In genomic region chr17:75270218-75270965, GRCh38 we compare ENCODE assay signal across 1 cellular context.
TF ChIP-seq lines count a peak whose summit lies in the region.

No MANE protein-coding gene starts in this region.

TF ChIP-seq in HepG2, 621 proteins besides CTCF, POLR2A, EP300 and RAD21 (continued from another document and continues in another):
- TF ChIP-seq HNRNPH1 (optimal IDR thresholded peaks at IDR 0.05; ENCODE audit: low read depth, low read length), result no peak
- peak; percentile 91 for TF ChIP-seq SAP130 (CRISPR knock-in tag; IDR thresholded peaks at IDR 0.05; ENCODE audit: low read depth)
- peak; percentile 36; the same call in 1 of the 2 replicates for TF ChIP-seq ZNF550 (CRISPR knock-in tag; IDR thresholded peaks at IDR 0.05; ENCODE audit: borderline replicate concordance)
- TF ChIP-seq E2F2 (CRISPR knock-in tag; IDR thresholded peaks at IDR 0.05; ENCODE audit: borderline replicate concordance), result no peak
- no peak for TF ChIP-seq YEATS2 (CRISPR knock-in tag; IDR thresholded peaks at IDR 0.05; ENCODE audit: borderline replicate concordance)
- no peak for TF ChIP-seq CREB1 (IDR thresholded peaks at IDR 0.05)
- TF ChIP-seq CREB1 (CRISPR knock-in tag; IDR thresholded peaks at IDR 0.05), result no peak; the same call in 1 of the 2 replicates
- peak; percentile 82 for TF ChIP-seq ZNF772 (CRISPR knock-in tag; IDR thresholded peaks at IDR 0.05)
- TF ChIP-seq ZNF225 (CRISPR knock-in tag; IDR thresholded peaks at IDR 0.05), result peak; percentile 69; the same call in 1 of the 2 replicates
- TF ChIP-seq ATF2 (CRISPR knock-in tag; IDR thresholded peaks at IDR 0.05), result peak; percentile 56; the same call in 1 of the 2 replicates
- TF ChIP-seq KLF9 (CRISPR knock-in tag; IDR thresholded peaks at IDR 0.05; ENCODE audit: low read depth), result no peak
- peak; percentile 23; the same call in 1 of the 2 replicates for TF ChIP-seq ZBTB7A (CRISPR knock-in tag; IDR thresholded peaks at IDR 0.05)
- peak; percentile 62; the same call in 1 of the 2 replicates for TF ChIP-seq ZNF235 (CRISPR knock-in tag; IDR thresholded peaks at IDR 0.05; ENCODE audit: borderline replicate concordance)
- TF ChIP-seq TCF12 (IDR thresholded peaks at IDR 0.05), result no peak
- peak; percentile 23; the same call in 1 of the 2 replicates for TF ChIP-seq TCF12 (CRISPR knock-in tag; IDR thresholded peaks at IDR 0.05)
- TF ChIP-seq ZNF567 (CRISPR knock-in tag; IDR thresholded peaks at IDR 0.05; ENCODE audit: borderline replicate concordance), result 0 out of 2 replicates have a peak, but pooled peaks have one; percentile 39
- peak; percentile 25; the same call in 1 of the 2 replicates for TF ChIP-seq TFDP1 (CRISPR knock-in tag; IDR thresholded peaks at IDR 0.05; ENCODE audit: borderline replicate concordance)
- TF ChIP-seq ZNF138 (CRISPR knock-in tag; IDR thresholded peaks at IDR 0.05; ENCODE audit: low read depth), result 0 out of 2 replicates have a peak, but pooled peaks have one; percentile 50
- TF ChIP-seq SP1 (IDR thresholded peaks at IDR 0.05), result no peak
- TF ChIP-seq SP1 (CRISPR knock-in tag; IDR thresholded peaks at IDR 0.05), result 0 out of 2 replicates have a peak, but pooled peaks have one; percentile 44
- TF ChIP-seq ZNF451 (CRISPR knock-in tag; IDR thresholded peaks at IDR 0.05), result no peak; the same call in 1 of the 2 replicates
- TF ChIP-seq NFE2L1 (CRISPR knock-in tag; IDR thresholded peaks at IDR 0.05; ENCODE audit: borderline replicate concordance), result peak; percentile 65; the same call in 1 of the 2 replicates
- no peak for TF ChIP-seq ZNF629 (CRISPR knock-in tag; conservative IDR thresholded peaks at IDR 0.05)
- TF ChIP-seq HNRNPLL (IDR thresholded peaks at IDR 0.05; ENCODE audit: low read depth, low read length, poor library complexity, severe bottlenecking), result peak; percentile 71
- TF ChIP-seq BRCA1 (CRISPR knock-in tag; IDR thresholded peaks at IDR 0.05), result no peak
- TF ChIP-seq MAF1 (CRISPR knock-in tag; IDR thresholded peaks at IDR 0.05; ENCODE audit: borderline replicate concordance), result 0 out of 2 replicates have a peak, but pooled peaks have one; percentile 33
- TF ChIP-seq NR1H2 (CRISPR knock-in tag; IDR thresholded peaks at IDR 0.05; ENCODE audit: borderline replicate concordance, low read depth), result no peak
- peak; percentile 73; the same call in 1 of the 2 replicates for TF ChIP-seq IRF2 (CRISPR knock-in tag; IDR thresholded peaks at IDR 0.05)
- TF ChIP-seq MEF2D (CRISPR knock-in tag; IDR thresholded peaks at IDR 0.05), result peak; percentile 78
- no peak for TF ChIP-seq ZNF615 (CRISPR knock-in tag; IDR thresholded peaks at IDR 0.05; ENCODE audit: borderline replicate concordance)
- peak; percentile 17; the same call in 1 of the 2 replicates for TF ChIP-seq HIVEP1 (CRISPR knock-in tag; IDR thresholded peaks at IDR 0.05)
- no peak for TF ChIP-seq TEAD2 (CRISPR knock-in tag; IDR thresholded peaks at IDR 0.05)
- TF ChIP-seq ZFP90 (CRISPR knock-in tag; IDR thresholded peaks at IDR 0.05; ENCODE audit: borderline replicate concordance), result no peak; the same call in 1 of the 2 replicates
- TF ChIP-seq GPN1 (CRISPR knock-in tag; IDR thresholded peaks at IDR 0.05; ENCODE audit: borderline replicate concordance), result no peak; the same call in 1 of the 2 replicates
- peak; percentile 20; the same call in 1 of the 2 replicates for TF ChIP-seq HBP1 (CRISPR knock-in tag; IDR thresholded peaks at IDR 0.05; ENCODE audit: low read depth)
- TF ChIP-seq ZNF224 (CRISPR knock-in tag; IDR thresholded peaks at IDR 0.05), result peak; percentile 53; the same call in 1 of the 2 replicates
- TF ChIP-seq TCF7L2 (IDR thresholded peaks at IDR 0.05; ENCODE audit: low read depth, low read length), result no peak
- no peak for TF ChIP-seq TBL1XR1 (IDR thresholded peaks at IDR 0.05; ENCODE audit: borderline replicate concordance, low read length, partially characterized antibody)
- TF ChIP-seq ZNF331 (CRISPR knock-in tag; IDR thresholded peaks at IDR 0.05), result no peak; the same call in none of the 2 replicates
- TF ChIP-seq RBAK (CRISPR knock-in tag; IDR thresholded peaks at IDR 0.05), result no peak
- TF ChIP-seq ZNF570 (CRISPR knock-in tag; IDR thresholded peaks at IDR 0.05; ENCODE audit: borderline replicate concordance), result no peak
- TF ChIP-seq PPARG (CRISPR knock-in tag; conservative IDR thresholded peaks at IDR 0.05), result 0 out of 2 replicates have a peak, but pooled peaks have one; percentile 43
- 0 out of 2 replicates have a peak, but pooled peaks have one; percentile 26 for TF ChIP-seq ZNF251 (CRISPR knock-in tag; IDR thresholded peaks at IDR 0.05)
- TF ChIP-seq POGK (CRISPR knock-in tag; conservative IDR thresholded peaks at IDR 0.05), result peak; percentile 87
- no peak for TF ChIP-seq HNRNPUL1 (IDR thresholded peaks at IDR 0.05; ENCODE audit: low read depth, low read length)
- TF ChIP-seq ZNF691 (CRISPR knock-in tag; IDR thresholded peaks at IDR 0.05; ENCODE audit: borderline replicate concordance, low read depth), result no peak; the same call in 1 of the 2 replicates
- no peak for TF ChIP-seq ATAD3A (CRISPR knock-in tag; IDR thresholded peaks at IDR 0.05)
- TF ChIP-seq FUBP1 (CRISPR knock-in tag; IDR thresholded peaks at IDR 0.05; ENCODE audit: borderline replicate concordance), result no peak
- no peak for TF ChIP-seq JDP2 (CRISPR knock-in tag; IDR thresholded peaks at IDR 0.05; ENCODE audit: borderline replicate concordance)
- TF ChIP-seq MAFG (CRISPR knock-in tag; IDR thresholded peaks at IDR 0.05), result peak; percentile 35; the same call in 1 of the 2 replicates
- TF ChIP-seq THAP7 (CRISPR knock-in tag; IDR thresholded peaks at IDR 0.05), result peak; percentile 82; the same call in 1 of the 2 replicates
- no peak for TF ChIP-seq LCORL (IDR thresholded peaks at IDR 0.05)
- peak; percentile 98 for TF ChIP-seq LCORL (CRISPR knock-in tag; IDR thresholded peaks at IDR 0.05)
- peak; percentile 80; the same call in 1 of the 2 replicates for TF ChIP-seq NFKB2 (CRISPR knock-in tag; IDR thresholded peaks at IDR 0.05; ENCODE audit: borderline replicate concordance)
- TF ChIP-seq AGO1 (IDR thresholded peaks at IDR 0.05; ENCODE audit: low read depth, low read length, poor library complexity, severe bottlenecking), result peak; percentile 27
- TF ChIP-seq ZNF431 (CRISPR knock-in tag; IDR thresholded peaks at IDR 0.05; ENCODE audit: borderline replicate concordance, low read depth), result no peak
- TF ChIP-seq ZBTB2 (CRISPR knock-in tag; IDR thresholded peaks at IDR 0.05; ENCODE audit: low read depth), result no peak
- peak; percentile 34; the same call in 1 of the 2 replicates for TF ChIP-seq ZNF329 (CRISPR knock-in tag; IDR thresholded peaks at IDR 0.05; ENCODE audit: low read depth)
- TF ChIP-seq PRPF4 (IDR thresholded peaks at IDR 0.05; ENCODE audit: low read depth, low read length, poor library complexity, severe bottlenecking), result no peak
- TF ChIP-seq ETS1 (CRISPR knock-in tag; IDR thresholded peaks at IDR 0.05), result no peak
- peak; percentile 74 for TF ChIP-seq SRSF1 (optimal IDR thresholded peaks at IDR 0.05; ENCODE audit: low read depth, low read length)
